Comparison of ENCODE assay signal across 1 cellular context in genomic region chr19:4965061-4965460, GRCh38.
TF ChIP-seq lines count a peak whose summit lies in the region.

No MANE protein-coding gene starts in this region.

TF ChIP-seq in HepG2, 621 proteins besides CTCF, POLR2A, EP300 and RAD21:
- TF ChIP-seq ZNF383 (CRISPR knock-in tag; IDR thresholded peaks at IDR 0.05; ENCODE audit: borderline replicate concordance) = no peak
- TF ChIP-seq ZNF354B (CRISPR knock-in tag; IDR thresholded peaks at IDR 0.05) = no peak
- TF ChIP-seq THAP7 (CRISPR knock-in tag; IDR thresholded peaks at IDR 0.05) = no peak
- TF ChIP-seq UBTF (CRISPR knock-in tag; IDR thresholded peaks at IDR 0.05) = no peak
